Comparison of ENCODE assay signal across 16 cellular contexts in the genomic region with DNA sequence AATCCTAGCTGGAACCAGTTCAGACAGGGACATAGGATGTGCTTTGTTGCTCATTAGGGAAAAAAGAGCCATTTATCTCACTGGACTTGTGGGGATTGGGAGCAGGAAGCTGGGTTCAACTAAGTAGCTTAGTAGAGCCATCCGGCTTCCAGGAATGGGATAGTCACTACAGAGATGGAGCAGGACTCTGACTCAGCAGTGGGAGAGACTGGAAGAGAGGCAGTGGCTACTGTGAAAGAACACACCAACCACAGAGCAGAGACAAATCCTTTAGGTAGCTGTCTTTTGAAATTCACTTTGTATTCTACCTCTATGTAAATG.
DNase-seq lines count a peak whose midpoint lies in the region; ATAC-seq, FAIRE-seq and TF ChIP-seq lines count a peak whose summit lies in the region.
"Had no signal": no experiment of that assay in that cellular context is flagged by ENCODE, and none has a peak within 500 bp of the region (broad histone marks: within the 10 kb centered on the region; RNA-seq: fewer than 3 reads in every experiment).

No MANE protein-coding gene starts in this region.

- no peaks in the 10 kb centered on the region for H3K36me3 ChIP-seq in astrocyte (ENCODE audit: insufficient read depth, low read length)
- no peaks in the 10 kb centered on the region for H3K36me3 ChIP-seq in hepatocyte (replicated peaks; ENCODE audit: insufficient read depth, low read depth)
- H3K36me3 ChIP-seq: esophagus squamous epithelium had no signal

- H3K9ac ChIP-seq in astrocyte (ENCODE audit: low read length): no peak overlapping the region

- no peaks in the 10 kb centered on the region for H3K9me2 ChIP-seq in hepatocyte (replicated peaks; ENCODE audit: insufficient read depth)

- H4K20me1 ChIP-seq in astrocyte (ENCODE audit: insufficient read depth, low read length) (no peaks in the 10 kb centered on the region), hepatocyte (ENCODE audit: insufficient read depth, poor library complexity, severe bottlenecking) (no peaks in the 10 kb centered on the region)

- no peaks in the 10 kb centered on the region for H3K27me3 Mint-ChIP-seq in astrocyte (ENCODE audit: low read depth, unreplicated experiment)
- no peaks in the 10 kb centered on the region for H3K27me3 Mint-ChIP-seq in activated naive CD4-positive, alpha-beta T cell treated with anti-CD3 and anti-CD28 coated beads for 36 hours (ENCODE audit: low read depth)
- H3K27me3 Mint-ChIP-seq: activated CD4-positive, alpha-beta memory T cell treated with anti-CD3 and anti-CD28 coated beads, Interleukin-2, amount 10 ng/mL, durations not matched to agents 7 days and 5 days; naive B cell had no signal

- H3K4me3 Mint-ChIP-seq in astrocyte (ENCODE audit: unreplicated experiment): no peak overlapping the region
- H3K4me3 Mint-ChIP-seq in activated naive CD4-positive, alpha-beta T cell treated with anti-CD3 and anti-CD28 coated beads for 36 hours: no peak overlapping the region
- H3K4me3 Mint-ChIP-seq: activated CD4-positive, alpha-beta memory T cell treated with anti-CD3 and anti-CD28 coated beads, Interleukin-2, amount 10 ng/mL, durations not matched to agents 7 days and 5 days; naive B cell had no signal

- CTCF ChIA-PET in activated naive CD4-positive, alpha-beta T cell treated with anti-CD3 and anti-CD28 coated beads for 36 hours (lab: Charles Lee): interaction anchor here (0.6 kb wide), 1 partner anchor 158 kb away, joined by 3 read pairs; no protein-coding TSS in a partner anchor

- H3K9me3 ChIP-seq in astrocyte (ENCODE audit: insufficient read depth, low read depth, low read length): no peaks in the 10 kb centered on the region
- no peaks in the 10 kb centered on the region for H3K9me3 ChIP-seq in hepatocyte (ENCODE audit: low read depth)
- H3K9me3 ChIP-seq: esophagus squamous epithelium, testis had no signal

- no peak for ATAC-seq in GM18505 (IDR thresholded peaks at IDR 0.05; ENCODE audit: unreplicated experiment)
- ATAC-seq in GM18870 (IDR thresholded peaks at IDR 0.05; ENCODE audit: unreplicated experiment): no peak

- peak overlapping the region; percentile 37 for H3K27ac Mint-ChIP-seq in astrocyte (ENCODE audit: unreplicated experiment)
- H3K27ac Mint-ChIP-seq in activated naive CD4-positive, alpha-beta T cell treated with anti-CD3 and anti-CD28 coated beads for 36 hours: no peak overlapping the region
- H3K27ac Mint-ChIP-seq: activated CD4-positive, alpha-beta memory T cell treated with anti-CD3 and anti-CD28 coated beads, Interleukin-2, amount 10 ng/mL, durations not matched to agents 7 days and 5 days had no signal

- H3K27ac ChIP-seq in astrocyte (ENCODE audit: low read depth, low read length): no peak overlapping the region
- peak overlapping the region; percentile 36 for H3K27ac ChIP-seq in hepatocyte
- H3K27ac ChIP-seq: esophagus squamous epithelium, testis had no signal

- intact Hi-C loops in activated naive CD4-positive, alpha-beta T cell treated with anti-CD3 and anti-CD28 coated beads for 36 hours (cut with micrococcal nuclease): loop anchor here (10.0 kb wide), 1 partner anchor 339 kb away; no protein-coding TSS in a partner anchor

- DNase-seq in HCEC 1CT: peak; percentile 75
- peak; percentile 27 for DNase-seq in astrocyte (ENCODE audit: low read depth)
- DNase-seq in hepatocyte (ENCODE audit: low spot score): peak; percentile 53
- DNase-seq in retinal pigment epithelial cell (ENCODE audit: low read depth): peak; percentile 16
- no peak for DNase-seq in T-helper 9 cell
- DNase-seq in activated naive CD4-positive, alpha-beta T cell treated with anti-CD3 and anti-CD28 coated beads for 36 hours: no peak
- DNase-seq: activated CD4-positive, alpha-beta memory T cell treated with anti-CD3 and anti-CD28 coated beads, Interleukin-2, amount 10 ng/mL, durations not matched to agents 7 days and 5 days; DND-41; esophagus squamous epithelium; naive B cell; NCI-H2029; SHP77 treated with DMSO at 0.1 percent for 48 hours; stimulated activated CD4-positive, alpha-beta T cell treated with anti-CD3 and anti-CD28 coated beads, Interleukin-4, amount 100 ng/mL, for 24 hours; testis had no signal

- no peak for TF ChIP-seq POLR2A in GM18505 (IDR thresholded peaks at IDR 0.05; ENCODE audit: borderline replicate concordance, extremely low read depth, insufficient read depth, insufficient read length)

- H3K4me3 ChIP-seq in astrocyte (ENCODE audit: insufficient read depth, low read depth, low read length): no peak overlapping the region
- no peak overlapping the region for H3K4me3 ChIP-seq in hepatocyte
- H3K4me3 ChIP-seq in retinal pigment epithelial cell (ENCODE audit: low read length): no peak overlapping the region
- H3K4me3 ChIP-seq: esophagus squamous epithelium, testis had no signal

- H3K79me2 ChIP-seq in astrocyte (ENCODE audit: insufficient read depth, low read length): no peaks in the 10 kb centered on the region
- no peaks in the 10 kb centered on the region for H3K79me2 ChIP-seq in hepatocyte

- H3K4me1 Mint-ChIP-seq in astrocyte (ENCODE audit: low read depth, unreplicated experiment): peaks cover 9% of the 10 kb centered on the region
- H3K4me1 Mint-ChIP-seq in activated naive CD4-positive, alpha-beta T cell treated with anti-CD3 and anti-CD28 coated beads for 36 hours (ENCODE audit: low read depth): no peaks in the 10 kb centered on the region
- H3K4me1 Mint-ChIP-seq: activated CD4-positive, alpha-beta memory T cell treated with anti-CD3 and anti-CD28 coated beads, Interleukin-2, amount 10 ng/mL, durations not matched to agents 7 days and 5 days had no signal

- no peaks in the 10 kb centered on the region for H3K27me3 ChIP-seq in astrocyte (ENCODE audit: insufficient read depth, low read length)
- no peaks in the 10 kb centered on the region for H3K27me3 ChIP-seq in hepatocyte
- H3K27me3 ChIP-seq: esophagus squamous epithelium, testis had no signal

- H3K9me3 Mint-ChIP-seq in astrocyte (ENCODE audit: unreplicated experiment): no peaks in the 10 kb centered on the region
- H3K9me3 Mint-ChIP-seq in activated naive CD4-positive, alpha-beta T cell treated with anti-CD3 and anti-CD28 coated beads for 36 hours: no peaks in the 10 kb centered on the region
- H3K9me3 Mint-ChIP-seq: activated CD4-positive, alpha-beta memory T cell treated with anti-CD3 and anti-CD28 coated beads, Interleukin-2, amount 10 ng/mL, durations not matched to agents 7 days and 5 days; naive B cell had no signal

- H3K4me1 ChIP-seq in astrocyte (ENCODE audit: insufficient read depth, low read length) (no peaks in the 10 kb centered on the region), hepatocyte (ENCODE audit: insufficient read depth) (peaks cover 11% of the 10 kb centered on the region)
- H3K4me1 ChIP-seq: esophagus squamous epithelium, testis had no signal

- WGBS in hepatocyte (ENCODE audit: low lambda C conversion rate, missing lambda C conversion rate): 75% methylated on average over 1 of the region's 1 CpG

- FAIRE-seq in astrocyte (lab: Jason Lieb, UNC): peak; percentile 73

- no peak for TF ChIP-seq CTCF in astrocyte (IDR thresholded peaks at IDR 0.05; ENCODE audit: insufficient read depth, low read depth, low read length)
- peak; percentile 2 for TF ChIP-seq CTCF in hepatocyte (IDR thresholded peaks at IDR 0.05; ENCODE audit: poor library complexity)
- no peak for TF ChIP-seq CTCF in retinal pigment epithelial cell (conservative IDR thresholded peaks at IDR 0.05; ENCODE audit: low read depth, low read length)

- H2AFZ ChIP-seq in astrocyte (ENCODE audit: low read depth, low read length): peak overlapping the region; percentile 46
- no peak overlapping the region for H2AFZ ChIP-seq in hepatocyte

- no peaks in the 10 kb centered on the region for H3K36me3 Mint-ChIP-seq in astrocyte (ENCODE audit: low read depth, unreplicated experiment)
- H3K36me3 Mint-ChIP-seq in activated naive CD4-positive, alpha-beta T cell treated with anti-CD3 and anti-CD28 coated beads for 36 hours (ENCODE audit: low read depth): no peaks in the 10 kb centered on the region
- H3K36me3 Mint-ChIP-seq: naive B cell had no signal

- no peak overlapping the region for H3K4me2 ChIP-seq in astrocyte (ENCODE audit: low read length)
- no peak overlapping the region for H3K4me2 ChIP-seq in hepatocyte

Comparison
In these comparisons a context has a peak if more than half of its experiments do, and no peak if none do; other contexts are left out.
1. DNase-seq: peak in HCEC 1CT (single experiment), astrocyte (single experiment), hepatocyte (single experiment) and retinal pigment epithelial cell (single experiment); none in T-helper 9 cell (single experiment) and activated naive CD4-positive, alpha-beta T cell treated with anti-CD3 and anti-CD28 coated beads for 36 hours (single experiment).